8 cellular contexts compared by ENCODE assay signal in the genomic region with DNA sequence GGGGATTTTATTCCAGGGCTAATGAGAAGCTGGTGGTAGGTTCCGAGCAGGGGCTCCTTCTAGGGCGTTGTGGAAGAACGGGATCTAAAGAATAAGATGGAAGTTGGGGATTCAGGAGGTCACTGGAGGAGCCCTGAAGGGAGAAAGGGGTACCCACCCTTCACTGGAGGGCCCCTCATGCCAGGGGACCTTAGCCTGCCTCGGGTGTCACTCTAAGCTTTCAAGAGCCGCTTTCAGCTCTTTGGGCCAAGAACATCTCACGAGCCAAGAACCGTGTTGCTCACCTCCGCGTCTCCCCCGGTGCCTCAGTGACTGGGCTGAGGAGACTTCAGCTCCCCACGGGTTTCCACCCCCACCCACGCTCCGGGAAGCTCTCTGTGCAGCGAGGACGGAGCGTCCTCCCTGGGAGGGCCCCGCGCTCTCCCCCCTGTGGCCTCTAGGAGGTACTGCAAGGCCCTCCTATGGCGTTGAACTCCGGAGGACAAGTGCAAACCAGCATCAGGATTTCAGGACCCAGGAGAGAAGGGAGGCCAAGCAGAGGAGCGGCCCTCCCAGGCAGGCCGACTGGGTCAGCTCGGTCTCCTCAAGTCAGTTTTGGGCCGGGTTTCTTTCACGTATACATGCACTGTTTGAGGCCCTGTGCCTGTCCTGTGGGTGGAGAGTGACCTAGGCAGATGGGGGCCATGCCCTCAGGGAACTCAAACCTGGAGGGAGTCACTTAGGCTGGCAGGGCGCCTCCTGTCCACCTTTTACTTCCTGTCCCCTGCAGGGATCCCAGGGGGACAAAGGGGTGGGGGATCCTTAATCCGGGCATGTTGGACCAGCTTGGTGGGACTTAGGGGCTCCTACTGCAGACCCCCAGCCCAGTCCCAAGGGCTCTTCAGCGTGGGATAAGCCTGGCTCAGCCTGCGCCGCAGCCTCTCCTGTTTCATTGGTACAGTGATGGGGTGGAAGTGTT. TPM values are rescaled to one million over a fixed set of nuclear protein-coding genes. Genes with fewer than 3 reads are reported as not detected.
DNase-seq lines count a peak whose midpoint lies in the region; ATAC-seq and TF ChIP-seq lines count a peak whose summit lies in the region.

No MANE protein-coding gene starts in this region.

- H2BK12ac ChIP-seq in H9 (ENCODE audit: insufficient read length, low read depth, low read length) = no peak overlapping the region

- no peaks in the 10 kb centered on the region for H3K79me1 ChIP-seq in H9 (ENCODE audit: insufficient read depth, low read depth, low read length, poor library complexity, severe bottlenecking)

- H3K9ac ChIP-seq in H9 (ENCODE audit: extremely low read depth, insufficient read length, low read length) = no peak overlapping the region

- H3K27me3 ChIP-seq in H9 (ENCODE audit: insufficient read depth, low read length) = no peaks in the 10 kb centered on the region

- peak; percentile 95 for TF ChIP-seq CTCF in H9 (conservative IDR thresholded peaks at IDR 0.05)
- peak; percentile 97 for TF ChIP-seq CTCF in natural killer cell (IDR thresholded peaks at IDR 0.05)

- H3K4me1 Mint-ChIP-seq in H9 (peaks cover 16 to 20% of the 10 kb centered on the region in 2 experiments), natural killer cell (peaks cover 0 to 10% of the 10 kb centered on the region in 2 donors)
- peaks cover 10% of the 10 kb centered on the region for H3K4me1 Mint-ChIP-seq in stimulated activated memory B cell treated with anti-CD40 and anti-IgM and Interleukin-4, amounts not matched to agents 10 μg/mL and 1 μg/mL and 100 μg/mL, for 72 hours

- H2BK120ac ChIP-seq in H9 (ENCODE audit: low read depth, low read length, poor library complexity, severe bottlenecking) = no peak overlapping the region

- no peak overlapping the region for H2AFZ ChIP-seq in H9 (ENCODE audit: low read length)

- H2BK15ac ChIP-seq in H9 (ENCODE audit: low read depth, low read length) = no peak overlapping the region

- H3K18ac ChIP-seq in H9 (ENCODE audit: insufficient read length, low read depth, low read length) = no peak overlapping the region

- H3K4me1 ChIP-seq in H9 (ENCODE audit: insufficient read depth, low read length) = no peaks in the 10 kb centered on the region

- H3K27ac Mint-ChIP-seq in H9 = peak overlapping the region in 1 of 3 experiments; percentile 66; a peak in 1 of 7 replicates
- no peak overlapping the region for H3K27ac Mint-ChIP-seq in natural killer cell
- no peak overlapping the region for H3K27ac Mint-ChIP-seq in stimulated activated memory B cell treated with anti-CD40 and anti-IgM and Interleukin-4, amounts not matched to agents 10 μg/mL and 1 μg/mL and 100 μg/mL, for 72 hours

- intact Hi-C loops in natural killer cell (cut with micrococcal nuclease) = loop anchor here (1.0 kb wide), 2 partner anchors 143 to 428 kb away; no protein-coding TSS in a partner anchor

- no peak for TF ChIP-seq POLR2A in erythroblast (IDR thresholded peaks at IDR 0.05; ENCODE audit: low read length)

- H3K56ac ChIP-seq in H9 (ENCODE audit: insufficient read length, low read depth, low read length) = no peak overlapping the region

- DNase-seq in CD1c-positive myeloid dendritic cell (ENCODE audit: extremely low spot score) = peak; percentile 89
- peak; percentile 76 for DNase-seq in H9
- peak; percentile 44 for DNase-seq in NOMO-1 treated with dmso at 0.1 percent for 144 hours (lab: John Stamatoyannopoulos, UW; ENCODE audit: unreplicated experiment)
- DNase-seq in activated T-cell treated with anti-CD3 and anti-CD28 coated beads for 24 hours (ENCODE audit: low read depth) = peak; percentile 67
- DNase-seq in erythroblast (lab: John Stamatoyannopoulos, UW) = peak; percentile 50 to 69
- peak; percentile 55 for DNase-seq in natural killer cell

- no peak overlapping the region for H4K5ac ChIP-seq in H9 (ENCODE audit: insufficient read length, low read depth, low read length)

- peaks cover 29% of the 10 kb centered on the region for H3K27me3 Mint-ChIP-seq in H9 (ENCODE audit: low read depth)
- peaks cover 0 to 14% of the 10 kb centered on the region in 2 donors for H3K27me3 Mint-ChIP-seq in natural killer cell (ENCODE audit: low read depth in 2 of 2)
- peaks cover 18% of the 10 kb centered on the region for H3K27me3 Mint-ChIP-seq in stimulated activated memory B cell treated with anti-CD40 and anti-IgM and Interleukin-4, amounts not matched to agents 10 μg/mL and 1 μg/mL and 100 μg/mL, for 72 hours

- H3K14ac ChIP-seq in H9 (ENCODE audit: insufficient read depth, low read length) = no peak overlapping the region

- no peaks in the 10 kb centered on the region for H3K9me3 Mint-ChIP-seq in H9
- H3K9me3 Mint-ChIP-seq in natural killer cell = no peaks in the 10 kb centered on the region
- H3K9me3 Mint-ChIP-seq in stimulated activated memory B cell treated with anti-CD40 and anti-IgM and Interleukin-4, amounts not matched to agents 10 μg/mL and 1 μg/mL and 100 μg/mL, for 72 hours = no peaks in the 10 kb centered on the region

- no peak overlapping the region for H4K8ac ChIP-seq in H9 (replicated peaks; ENCODE audit: insufficient read length, low read depth, low read length)

- H3T11ph ChIP-seq in H9 (ENCODE audit: low read length) = no peak overlapping the region

- no peaks in the 10 kb centered on the region for H3K79me2 ChIP-seq in H9 (ENCODE audit: insufficient read depth, low read length)

- H3K36me3 Mint-ChIP-seq in H9 (ENCODE audit: insufficient read depth in 1 of 3, low read depth in 3 of 3) = peaks cover 20 to 41% (median 36%) of the 10 kb centered on the region in 3 experiments; a peak in 6 of 7 replicates
- H3K36me3 Mint-ChIP-seq in natural killer cell = no peaks in the 10 kb centered on the region
- no peaks in the 10 kb centered on the region for H3K36me3 Mint-ChIP-seq in stimulated activated memory B cell treated with anti-CD40 and anti-IgM and Interleukin-4, amounts not matched to agents 10 μg/mL and 1 μg/mL and 100 μg/mL, for 72 hours

- no peaks in the 10 kb centered on the region for H3K23me2 ChIP-seq in H9 (ENCODE audit: insufficient read length, low read depth, low read length, poor library complexity, severe bottlenecking)

- H2AK5ac ChIP-seq in H9 (ENCODE audit: insufficient read length, low read length) = no peak overlapping the region

- no peaks in the 10 kb centered on the region for H4K20me1 ChIP-seq in H9 (ENCODE audit: control insufficient read depth, insufficient read depth, insufficient read length)

- H2BK20ac ChIP-seq in H9 (ENCODE audit: low read depth, low read length, poor library complexity, severe bottlenecking) = no peak overlapping the region

- no peak overlapping the region for H3K4ac ChIP-seq in H9 (ENCODE audit: low read depth, low read length)

- no peak overlapping the region for H3K4me2 ChIP-seq in H9 (ENCODE audit: insufficient read depth, insufficient read length, low read length)

- H3K9me3 ChIP-seq in H9 (ENCODE audit: control insufficient read depth, low read depth, low read length) = no peaks in the 10 kb centered on the region

- no peak overlapping the region for H4K91ac ChIP-seq in H9 (ENCODE audit: insufficient read length, low read depth, low read length)

- ATAC-seq in natural killer cell (peak; percentile 90 to 100 (median 99)), GM21717 (IDR thresholded peaks at IDR 0.05; ENCODE audit: unreplicated experiment) (no peak)
- peak; percentile 74 for ATAC-seq in stimulated activated memory B cell treated with anti-CD40 and anti-IgM and Interleukin-4, amounts not matched to agents 10 μg/mL and 1 μg/mL and 100 μg/mL, for 72 hours

- no peak overlapping the region; a peak in 3 of 5 replicates for H3K4me3 Mint-ChIP-seq in H9
- H3K4me3 Mint-ChIP-seq in natural killer cell = no peak overlapping the region
- H3K4me3 Mint-ChIP-seq in stimulated activated memory B cell treated with anti-CD40 and anti-IgM and Interleukin-4, amounts not matched to agents 10 μg/mL and 1 μg/mL and 100 μg/mL, for 72 hours = no peak overlapping the region

- H3K23ac ChIP-seq in H9 (ENCODE audit: insufficient read length, low read depth, low read length) = no peak overlapping the region

- H3K27ac ChIP-seq in H9 (ENCODE audit: insufficient read length, low read depth, low read length) = no peak overlapping the region

- H2BK5ac ChIP-seq in H9 (ENCODE audit: insufficient read length, low read length) = no peak overlapping the region

- no CpG with 5 or more reads among the region's 30 CpGs for WGBS in H9 (ENCODE audit: extremely low coverage, insufficient read length, low lambda C conversion rate)

RNA-seq across cellular contexts. Expression of a gene that starts 5.1 kb away (rescaled TPM):
- total RNA-seq in H9 (2021) (0.87 and 1.3 TPM in 2 replicates), natural killer cell (not detected)

RNA-seq across cellular contexts. Expression of a gene that starts 18.1 kb away (rescaled TPM):
- 267 and 278 TPM in 2 replicates for total RNA-seq in H9 (2021)
- total RNA-seq in natural killer cell = 10 to 100 TPM; 10.7 to 15.3 (median 11.3) TPM

RNA-seq across cellular contexts. Expression of a gene that starts 32.7 kb away (rescaled TPM):
- total RNA-seq in H9 (2021) = 0.15 and 0.24 TPM in 2 replicates
- not detected for total RNA-seq in natural killer cell

RNA-seq across cellular contexts. Expression of a gene that starts 37.9 kb away (rescaled TPM):
- total RNA-seq in H9 (2021) (not detected in 2 replicates), natural killer cell (not detected)

RNA-seq across cellular contexts. Expression of a gene that starts 47.3 kb away (rescaled TPM):
- total RNA-seq in H9 (2021) (not detected in 2 replicates), natural killer cell (1 to 10 TPM in 2 of 3 donors, under 1 TPM in 1; 0.70 to 8.6 (median 1.6) TPM)

Comparison
In these comparisons a context has a peak if more than half of its experiments do, and no peak if none do; other contexts are left out.
1. RNA of a gene that starts 18.1 kb away (total RNA-seq): 267 to 278 TPM in H9; 10.7 to 15.3 TPM in natural killer cell; every median in the first group is over 10 times any median in the second.
2. Peak in every context shown above with its lines, with median percentiles within 50 percentile points of each other: DNase-seq.